Comparison of ENCODE assay signal across 7 cellular contexts in the genomic region with DNA sequence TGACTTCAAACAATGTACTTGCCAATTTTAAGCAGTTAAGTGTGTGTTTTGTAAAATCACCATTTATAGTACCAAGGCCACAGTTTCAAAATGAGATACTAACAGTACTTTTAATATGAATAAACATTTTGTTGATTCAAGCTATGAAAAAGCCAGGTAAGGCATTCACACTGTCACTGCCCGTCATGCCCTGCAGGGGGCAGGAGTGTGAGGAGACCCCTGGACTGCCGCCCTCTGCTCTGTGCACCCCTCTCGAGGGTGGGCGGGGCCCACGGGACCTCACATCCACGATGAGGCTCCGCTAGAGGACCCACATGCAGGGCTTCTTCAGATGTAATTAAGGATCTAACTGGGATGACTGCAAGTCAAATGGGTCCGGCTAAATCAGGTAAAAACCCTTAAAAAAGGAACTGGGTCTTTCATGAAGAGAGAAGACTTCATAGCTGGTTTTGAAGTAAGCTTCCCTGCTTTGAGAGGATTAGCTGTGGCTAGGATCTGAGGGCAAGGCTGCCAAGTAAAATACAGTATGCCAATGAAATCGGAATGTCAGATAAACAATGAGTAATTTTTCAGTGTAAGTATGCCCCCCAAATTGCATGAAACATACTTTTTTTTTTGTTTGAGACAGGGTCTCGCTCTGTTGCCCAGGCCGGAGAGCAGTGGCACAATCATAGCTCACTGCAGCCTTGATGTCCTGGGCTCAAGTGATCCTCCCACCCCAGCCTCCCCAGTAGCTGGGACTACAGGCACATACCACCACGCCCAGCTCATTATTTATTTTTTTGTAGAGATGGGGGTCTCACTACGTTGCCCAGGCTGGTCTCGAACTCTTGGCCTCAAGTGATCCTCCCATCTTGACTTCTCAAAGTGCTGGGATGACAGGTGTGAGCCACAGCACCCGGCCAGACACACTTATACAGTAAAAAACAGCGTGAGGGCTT. TPM values are rescaled to one million over a fixed set of nuclear protein-coding genes. Genes with fewer than 3 reads are reported as not detected.
DNase-seq lines count a peak whose midpoint lies in the region; ATAC-seq, FAIRE-seq and TF ChIP-seq lines count a peak whose summit lies in the region.

No MANE protein-coding gene starts in this region.

- intact Hi-C loops in dorsolateral prefrontal cortex (cut with DNase I): no loop called here
- intact Hi-C loops in pancreas (cut with DNase I): no loop called here

- no peaks in the 10 kb centered on the region for H3F3A ChIP-seq in OCI-LY1 (ENCODE audit: insufficient read depth, low read length)

- H3K9ac ChIP-seq in OCI-LY1 (ENCODE audit: low read length): no peak overlapping the region

- H3K27ac ChIP-seq in OCI-LY1 (ENCODE audit: low read depth, low read length, poor library complexity, severe bottlenecking) (no peak overlapping the region), dorsolateral prefrontal cortex (no peak overlapping the region), pancreas (no peak overlapping the region)

- H3K27me3 ChIP-seq in OCI-LY1 (ENCODE audit: insufficient read depth, low read length) (no peaks in the 10 kb centered on the region), dorsolateral prefrontal cortex (no peaks in the 10 kb centered on the region), pancreas (no peaks in the 10 kb centered on the region)

- DNase-seq in GM12865 (ENCODE audit: low read depth) (no peak), dorsolateral prefrontal cortex (no peak), pancreas (no peak), NCI-H526 treated with DMSO at 0.1 percent for 48 hours (lab: John Stamatoyannopoulos, UW) (no peak)

- no peak overlapping the region for H2AFZ ChIP-seq in OCI-LY1 (ENCODE audit: low read length)

- FAIRE-seq in pancreas (lab: Jason Lieb, UNC): no peak

- H3K4me1 ChIP-seq in OCI-LY1 (ENCODE audit: insufficient read depth, low read length, severe bottlenecking) (no peaks in the 10 kb centered on the region), pancreas (no peaks in the 10 kb centered on the region)

- no peaks in the 10 kb centered on the region for H3K9me3 ChIP-seq in OCI-LY1 (ENCODE audit: low read length)
- no peaks in the 10 kb centered on the region for H3K9me3 ChIP-seq in pancreas

- no peak overlapping the region for H3K4me2 ChIP-seq in OCI-LY1 (ENCODE audit: low read length)

- H3K4me3 ChIP-seq in GM12865 (ENCODE audit: low read depth, low read length): no peak overlapping the region
- H3K4me3 ChIP-seq in OCI-LY1 (ENCODE audit: low read depth, low read length, poor library complexity, severe bottlenecking): no peak overlapping the region
- H3K4me3 ChIP-seq in dorsolateral prefrontal cortex: no peak overlapping the region
- H3K4me3 ChIP-seq in pancreas: no peak overlapping the region

- H3K36me3 ChIP-seq in OCI-LY1 (ENCODE audit: insufficient read depth, low read length) (peaks cover 94% of the 10 kb centered on the region), pancreas (peaks cover 25 to 90% (median 68%) of the 10 kb centered on the region in 3 donors)

- H4K20me1 ChIP-seq in OCI-LY1 (ENCODE audit: insufficient read depth, low read length): no peaks in the 10 kb centered on the region

- TF ChIP-seq CTCF in GM12865 (IDR thresholded peaks at IDR 0.05; ENCODE audit: insufficient read depth, low read depth, low read length, missing control alignments) (peak; percentile 63), OCI-LY1 (IDR thresholded peaks at IDR 0.05; ENCODE audit: low read length) (peak; percentile 69), dorsolateral prefrontal cortex (IDR thresholded peaks at IDR 0.05 in 54 of 56, conservative IDR thresholded peaks at IDR 0.05 in 2 of 56; ENCODE audit: low read depth in 1 of 56, partially characterized antibody in 56 of 56) (peak in 42 of 56 donors; percentile 12 to 56 (median 30)), pancreas (IDR thresholded peaks at IDR 0.05) (peak in 3 of 4 donors; percentile 9 to 31 (median 27))

- H3K79me2 ChIP-seq in OCI-LY1 (ENCODE audit: insufficient read depth, low read length): no peaks in the 10 kb centered on the region

- 72 to 78% methylated on average over 16 of the region's 16 CpGs for WGBS in pancreas, 2 donors

- peak in 1 of 4 donors; percentile 34 for ATAC-seq in pancreas
- no peak for ATAC-seq in GM19023 (IDR thresholded peaks at IDR 0.05; ENCODE audit: unreplicated experiment)
- ATAC-seq in GM19035 (IDR thresholded peaks at IDR 0.05; ENCODE audit: unreplicated experiment): no peak

- no peaks in the 10 kb centered on the region for H3K9me2 ChIP-seq in OCI-LY1 (ENCODE audit: low read depth, low read length)

RNA-seq across cellular contexts. Expression of gene DIDO1, which starts 18.7 kb away (rescaled TPM):
- total RNA-seq in dorsolateral prefrontal cortex (10 to 100 TPM; 37.4 to 68.3 (median 49.5) TPM), pancreas (10 to 100 TPM; 16.7 to 29.8 (median 18.5) TPM)
- 10 to 100 TPM; 17.3 to 21.2 TPM for polyA plus RNA-seq in pancreas

RNA-seq across cellular contexts. Expression of gene GID8, which starts 30.3 kb away (rescaled TPM):
- total RNA-seq in dorsolateral prefrontal cortex: 10 to 100 TPM; 27.0 to 46.6 (median 36.3) TPM
- total RNA-seq in pancreas: 10 to 100 TPM; 13.1 to 22.4 (median 16.6) TPM
- 10 to 100 TPM in 1 of 2 donors, 1 to 10 TPM in 1; 6.0 to 14.6 TPM for polyA plus RNA-seq in pancreas

RNA-seq across cellular contexts. Expression of gene SLC17A9, which starts 44.9 kb away (rescaled TPM):
- total RNA-seq in dorsolateral prefrontal cortex (10 to 100 TPM in 1 of 120 experiments, 1 to 10 TPM in 115, under 1 TPM in 4; 0.58 to 11.1 (median 2.8) TPM), pancreas (1 to 10 TPM in 5 of 6 donors, under 1 TPM in 1; 0.63 to 7.7 (median 2.3) TPM)
- polyA plus RNA-seq in pancreas: 1 to 10 TPM; 3.5 to 6.2 TPM

RNA-seq across cellular contexts. Expression of gene TCFL5, which starts 46.0 kb away (rescaled TPM):
- total RNA-seq in dorsolateral prefrontal cortex (10 to 100 TPM; 15.1 to 52.2 (median 27.7) TPM), pancreas (1 to 10 TPM; 3.5 to 4.9 (median 4.0) TPM)
- polyA plus RNA-seq in pancreas: 1 to 10 TPM; 2.5 to 4.9 TPM
